17 cellular contexts compared by ENCODE assay signal in the genomic region with DNA sequence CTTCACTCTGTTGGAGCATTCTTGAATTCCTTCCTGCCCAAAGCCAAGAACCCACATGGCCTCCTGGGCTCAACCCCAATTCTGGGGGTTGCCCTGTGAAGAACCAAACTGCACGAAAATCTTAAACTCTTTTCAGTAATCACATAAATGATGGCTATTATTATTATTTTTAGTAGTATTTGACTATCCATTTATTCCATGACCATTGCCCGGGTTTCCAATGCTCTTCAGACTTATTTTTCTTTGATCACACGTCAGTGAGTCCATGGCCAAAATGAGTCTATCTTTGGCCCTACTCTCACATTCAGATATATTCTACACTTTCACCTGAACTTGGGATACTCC.
"Had no signal": no experiment of that assay in that cellular context is flagged by ENCODE, and none has a peak within 500 bp of the region (broad histone marks: within the 10 kb centered on the region; RNA-seq: fewer than 3 reads in every experiment).

No MANE protein-coding gene starts in this region.

- H3K4me3 ChIP-seq: gastroesophageal sphincter, heart right ventricle, left lung, upper lobe of left lung had no signal

- H3K27ac Mint-ChIP-seq: dendritic cell treated with granulocyte-macrophage colony-stimulating factor and Interleukin-4, amounts not matched to agents 40 ng/mL and 50 ng/mL, for 4 days; memory B cell; natural killer cell had no signal

- H3K27ac ChIP-seq: gastroesophageal sphincter, heart right ventricle, left lung, neutrophil, upper lobe of left lung had no signal

- H3K9me3 ChIP-seq: gastroesophageal sphincter, heart right ventricle, left lung, neutrophil, upper lobe of left lung had no signal

- H3K27me3 ChIP-seq: gastroesophageal sphincter, heart right ventricle, left lung, neutrophil, upper lobe of left lung had no signal

- H3K36me3 Mint-ChIP-seq: memory B cell, natural killer cell had no signal

- H3K36me3 ChIP-seq: left lung, neutrophil had no signal

- H3K4me1 Mint-ChIP-seq: natural killer cell had no signal

- H3K9me3 Mint-ChIP-seq: dendritic cell treated with granulocyte-macrophage colony-stimulating factor and Interleukin-4, amounts not matched to agents 40 ng/mL and 50 ng/mL, for 4 days; memory B cell; natural killer cell had no signal

- DNase-seq: activated CD4-positive, alpha-beta T cell treated with anti-CD3 and anti-CD28 coated beads, Interleukin-2, amount 50 U/mL, for 1 hour; activated naive CD4-positive, alpha-beta T cell; activated T-cell treated with anti-CD3 and anti-CD28 coated beads for 4 hours; aorta; effector memory CD4-positive, alpha-beta T cell; heart right ventricle; kidney; left lung; natural killer cell; stimulated activated CD4-positive, alpha-beta T cell treated with anti-CD3 and anti-CD28 coated beads, Interleukin-15, amount 100 ng/mL, for 24 hours; stimulated activated CD4-positive, alpha-beta T cell treated with anti-CD3 and anti-CD28 coated beads, Interleukin-4, amount 100 ng/mL, for 24 hours; stimulated activated naive CD8-positive, alpha-beta T cell treated with anti-CD3 and anti-CD28 coated beads, Interleukin-15, Interleukin-2, amounts not matched to agents 100 U/mL and 50 U/mL, for 24 hours; upper lobe of left lung had no signal

- H3K4me1 ChIP-seq: gastroesophageal sphincter, heart right ventricle, left lung, upper lobe of left lung had no signal

- H3K4me3 Mint-ChIP-seq: dendritic cell treated with granulocyte-macrophage colony-stimulating factor and Interleukin-4, amounts not matched to agents 40 ng/mL and 50 ng/mL, for 4 days; memory B cell; natural killer cell had no signal

- ATAC-seq: gastroesophageal sphincter; heart right ventricle; left lung; natural killer cell; stimulated activated naive CD8-positive, alpha-beta T cell treated with anti-CD3 and anti-CD28 coated beads, Interleukin-15, Interleukin-2, amounts not matched to agents 100 U/mL and 50 U/mL, for 24 hours had no signal

- H3K27me3 Mint-ChIP-seq: dendritic cell treated with granulocyte-macrophage colony-stimulating factor and Interleukin-4, amounts not matched to agents 40 ng/mL and 50 ng/mL, for 4 days had no signal
